In genomic region chr15:76324066-76324465, GRCh38 we compare ENCODE assay signal across 20 cellular contexts. TPM values are rescaled to one million over a fixed set of nuclear protein-coding genes. Genes with fewer than 3 reads are reported as not detected.
"Had no signal": no experiment of that assay in that cellular context is flagged by ENCODE, and none has a peak within 500 bp of the region (broad histone marks: within the 10 kb centered on the region; RNA-seq: fewer than 3 reads in every experiment).

No MANE protein-coding gene starts in this region.

- H3K9ac ChIP-seq: KMS-11 had no signal

- H3K4me3 ChIP-seq: SJCRH30 had no signal

- H3K36me3 ChIP-seq: SJCRH30 had no signal

- H3K27me3 ChIP-seq: SJCRH30 had no signal

- DNase-seq: IMR-90, Kasumi-1, MM.1S, NCI-H1092 treated with DMSO at 0.1 percent for 48 hours, NCI-H1436 treated with DMSO at 0.1 percent for 48 hours, NCI-H1694, NCI-H187 treated with DMSO at 0.1 percent for 48 hours, NCI-H2029 treated with DMSO at 0.1 percent for 48 hours, NCI-H2171 treated with DMSO at 0.1 percent for 48 hours, NCI-H524, NCI-H526 treated with DMSO at 0.1 percent for 48 hours, NCI-H748 treated with DMSO at 0.1 percent for 48 hours, PC-3, SHP77 treated with DMSO at 0.1 percent for 48 hours, T-helper 1 cell had no signal

- H3K27ac ChIP-seq: KMS-11, SJCRH30 had no signal

- H3K4me2 ChIP-seq: KMS-11 had no signal

- ATAC-seq: Panc1, PC-3, Right ventricle myocardium inferior, SK-N-SH treated with all-trans-retinoic acid at 6 μM for 48 hours had no signal

RNA-seq across cellular contexts. Expression of gene ISL2, which starts 12.5 kb away (rescaled TPM):
- total RNA-seq: Right ventricle myocardium inferior had no signal
